Comparison of ENCODE assay signal across 14 cellular contexts in genomic region chr4:990746-991367, GRCh38. TPM values are rescaled to one million over a fixed set of nuclear protein-coding genes. Genes with fewer than 3 reads are reported as not detected.
DNase-seq lines count a peak whose midpoint lies in the region; ATAC-seq, FAIRE-seq and TF ChIP-seq lines count a peak whose summit lies in the region.
"Had no signal": no experiment of that assay in that cellular context is flagged by ENCODE, and none has a peak within 500 bp of the region (broad histone marks: within the 10 kb centered on the region; RNA-seq: fewer than 3 reads in every experiment).

No MANE protein-coding gene starts in this region.

- no peak for TF ChIP-seq CTCF in kidney (IDR thresholded peaks at IDR 0.05; ENCODE audit: borderline replicate concordance, extremely low read depth, insufficient read depth)

- H3K9me3 ChIP-seq in right cardiac atrium (ENCODE audit: control insufficient read depth, low read length) (no peaks in the 10 kb centered on the region), kidney (ENCODE audit: control insufficient read depth in 1 of 2, low read length in 2 of 2) (no peaks in the 10 kb centered on the region)
- H3K9me3 ChIP-seq: A549, Caco-2 had no signal

- H3K4me3 ChIP-seq in right cardiac atrium (ENCODE audit: low read length) (no peak overlapping the region), kidney (ENCODE audit: low read length in 2 of 2) (no peak overlapping the region)
- H3K4me3 ChIP-seq: A549 had no signal

- intact Hi-C loops in right cardiac atrium (cut with DNase I) (no loop called here), Right ventricle myocardium superior (cut with DNase I) (no loop called here), kidney (cut with DNase I) (no loop called here)

- no peak for ATAC-seq in right cardiac atrium
- ATAC-seq in Right ventricle myocardium superior (ENCODE audit: poor library complexity): no peak
- no peak for ATAC-seq in left lobe of liver
- ATAC-seq: A549 had no signal

- H3K4me1 ChIP-seq in right cardiac atrium (ENCODE audit: control insufficient read depth, insufficient read depth, low read length) (no peaks in the 10 kb centered on the region), kidney (ENCODE audit: control insufficient read depth in 1 of 2, insufficient read depth in 1 of 2, low read depth in 1 of 2, low read length in 2 of 2) (peaks cover 11 to 39% of the 10 kb centered on the region in 2 donors)

- H3K27ac ChIP-seq in right cardiac atrium (ENCODE audit: low read length) (no peak overlapping the region), kidney (ENCODE audit: low read depth in 2 of 2, low read length in 2 of 2) (no peak overlapping the region)
- H3K27ac ChIP-seq: A549 had no signal

- DNase-seq in right cardiac atrium (peak; percentile 16 to 54 (median 50)), Right ventricle myocardium superior (no peak), kidney (peak; percentile 74), AML-193 (lab: John Stamatoyannopoulos, UW) (no peak), left lobe of liver (ENCODE audit: low spot score) (no peak)
- DNase-seq: Caco-2; CD8-positive, alpha-beta memory T cell; DND-41; GDM1; GOT3; H9 had no signal

- WGBS in right cardiac atrium: 90% methylated on average over 26 of the region's 26 CpGs

- no peaks in the 10 kb centered on the region for H3K27me3 ChIP-seq in right cardiac atrium (ENCODE audit: control insufficient read depth, insufficient read depth)

- peaks cover 4% of the 10 kb centered on the region in 2 donors for H3K36me3 ChIP-seq in kidney (ENCODE audit: control insufficient read depth in 1 of 2, insufficient read depth in 2 of 2, low read length in 2 of 2)

- no peak overlapping the region for H3K9ac ChIP-seq in kidney (ENCODE audit: low read length in 2 of 2)

- FAIRE-seq in kidney (lab: Jason Lieb, UNC): no peak
- FAIRE-seq: A549, GM12892 had no signal

RNA-seq across cellular contexts. Expression of gene SLC26A1, which starts 2.3 kb away (rescaled TPM):
- total RNA-seq in right cardiac atrium (under 1 TPM in 2 of 4 donors, not detected in 2; 0.36 to 0.37 TPM), Right ventricle myocardium superior (0.19 TPM), kidney (2.9 TPM), left lobe of liver (40.6 TPM)
- polyA plus RNA-seq in right cardiac atrium (0.34 TPM), kidney (ENCODE audit: insufficient read depth, low read depth, low replicate concordance) (10.2 TPM)
- total RNA-seq: CD8-positive, alpha-beta memory T cell had no signal
- polyA plus RNA-seq: BJ had no signal

RNA-seq across cellular contexts. Expression of gene IDUA, which starts 4.0 kb away (rescaled TPM):
- total RNA-seq in right cardiac atrium: 10 to 100 TPM; 14.7 to 17.4 (median 17.1) TPM
- polyA plus RNA-seq in right cardiac atrium: 8.5 TPM
- total RNA-seq in Right ventricle myocardium superior: 8.4 TPM
- total RNA-seq in kidney: 58.5 TPM
- 11.9 TPM for polyA plus RNA-seq in kidney (ENCODE audit: insufficient read depth, low read depth, low replicate concordance)
- total RNA-seq in left lobe of liver: 12.9 TPM

RNA-seq across cellular contexts. Expression of gene DGKQ, which starts 17.5 kb away (rescaled TPM):
- total RNA-seq in right cardiac atrium: 1 to 10 TPM; 4.5 to 4.9 (median 4.6) TPM
- 3.6 TPM for polyA plus RNA-seq in right cardiac atrium
- 3.3 TPM for total RNA-seq in Right ventricle myocardium superior
- 13.7 TPM for total RNA-seq in kidney
- polyA plus RNA-seq in kidney (ENCODE audit: insufficient read depth, low read depth, low replicate concordance): 3.5 TPM
- total RNA-seq in left lobe of liver: 7.0 TPM

RNA-seq across cellular contexts. Expression of gene FGFRL1, which starts 20.6 kb away (rescaled TPM):
- total RNA-seq in right cardiac atrium (10 to 100 TPM; 17.4 to 21.7 (median 20.3) TPM), Right ventricle myocardium superior (22.2 TPM), kidney (25.5 TPM), left lobe of liver (64.8 TPM)
- polyA plus RNA-seq in right cardiac atrium (19.2 TPM), kidney (ENCODE audit: insufficient read depth, low read depth, low replicate concordance) (22.0 TPM)

RNA-seq across cellular contexts. Expression of gene TMEM175, which starts 58.6 kb away (rescaled TPM):
- total RNA-seq in right cardiac atrium (10 to 100 TPM; 20.9 to 26.0 (median 23.0) TPM), Right ventricle myocardium superior (14.9 TPM), kidney (31.1 TPM), left lobe of liver (39.2 TPM)
- polyA plus RNA-seq in right cardiac atrium (31.1 TPM), kidney (ENCODE audit: insufficient read depth, low read depth, low replicate concordance) (26.0 TPM)

Comparison
In these comparisons a context has a peak if more than half of its experiments do, and no peak if none do; other contexts are left out.
1. DNase-seq: peak in right cardiac atrium (3 of 3) and kidney (single experiment); none in Right ventricle myocardium superior (single experiment), AML-193 (0 of 2) and left lobe of liver (single experiment).
2. RNA of gene SLC26A1, which starts 2.3 kb away (total RNA-seq): 40.6 TPM in left lobe of liver (single experiment); 2.9 TPM in kidney (single experiment), 0.36 to 0.37 TPM in right cardiac atrium and 0.19 TPM in Right ventricle myocardium superior (single experiment); every median in the first group is over 10 times any median in the second.